1 cellular context compared by ENCODE assay signal in genomic region chr2:127080941-127081769, GRCh38.
A peak's percentile ranks its signal among the peaks of the same experiment; 100 is the strongest.
TF ChIP-seq lines count a peak whose summit lies in the region.

No MANE protein-coding gene starts in this region.

TF ChIP-seq in GM12878, 131 proteins besides CTCF, POLR2A, EP300 and RAD21 (continued from another document):
- TF ChIP-seq ZNF687 (IDR thresholded peaks at IDR 0.05), result peak; percentile 87
- TF ChIP-seq GATAD2B (conservative IDR thresholded peaks at IDR 0.05; ENCODE audit: low read depth), result 0 out of 2 replicates have a peak, but pooled peaks have one; percentile 36
- peak; percentile 67; the same call in 1 of the 2 replicates for TF ChIP-seq HDGF (IDR thresholded peaks at IDR 0.05)
- TF ChIP-seq RB1 (IDR thresholded peaks at IDR 0.05; ENCODE audit: borderline replicate concordance), result peak; percentile 25; the same call in 1 of the 2 replicates
- TF ChIP-seq WRNIP1 (IDR thresholded peaks at IDR 0.05; ENCODE audit: borderline replicate concordance, low read depth, low read length), result 0 out of 2 replicates have a peak, but pooled peaks have one; percentile 16
- peak; percentile 36; the same call in 1 of the 2 replicates for TF ChIP-seq MTA2 (IDR thresholded peaks at IDR 0.05; ENCODE audit: low read depth)
- 0 out of 2 replicates have a peak, but pooled peaks have one; percentile 35 for TF ChIP-seq BACH1 (IDR thresholded peaks at IDR 0.05; ENCODE audit: borderline replicate concordance)
- TF ChIP-seq IKZF2 (IDR thresholded peaks at IDR 0.05), result peak in 1 of 2 experiments; percentile 38; a peak in 2 of 4 replicates
- TF ChIP-seq ZNF384 (IDR thresholded peaks at IDR 0.05; ENCODE audit: borderline replicate concordance, low read depth, low read length), result no peak
- TF ChIP-seq SIN3A (IDR thresholded peaks at IDR 0.05; ENCODE audit: low read depth, low read length), result 0 out of 2 replicates have a peak, but pooled peaks have one; percentile 35
- TF ChIP-seq SPI1 (IDR thresholded peaks at IDR 0.05; ENCODE audit: borderline replicate concordance, insufficient read depth, low read depth, low read length), result peak; percentile 50; the same call in 1 of the 2 replicates
- TF ChIP-seq ATF7 (IDR thresholded peaks at IDR 0.05; ENCODE audit: low read depth), result peak; percentile 53; the same call in 1 of the 2 replicates
- TF ChIP-seq IKZF1 (conservative IDR thresholded peaks at IDR 0.05), result peak; percentile 63
